ENCODE assay signal across 1 cellular context in the genomic region with DNA sequence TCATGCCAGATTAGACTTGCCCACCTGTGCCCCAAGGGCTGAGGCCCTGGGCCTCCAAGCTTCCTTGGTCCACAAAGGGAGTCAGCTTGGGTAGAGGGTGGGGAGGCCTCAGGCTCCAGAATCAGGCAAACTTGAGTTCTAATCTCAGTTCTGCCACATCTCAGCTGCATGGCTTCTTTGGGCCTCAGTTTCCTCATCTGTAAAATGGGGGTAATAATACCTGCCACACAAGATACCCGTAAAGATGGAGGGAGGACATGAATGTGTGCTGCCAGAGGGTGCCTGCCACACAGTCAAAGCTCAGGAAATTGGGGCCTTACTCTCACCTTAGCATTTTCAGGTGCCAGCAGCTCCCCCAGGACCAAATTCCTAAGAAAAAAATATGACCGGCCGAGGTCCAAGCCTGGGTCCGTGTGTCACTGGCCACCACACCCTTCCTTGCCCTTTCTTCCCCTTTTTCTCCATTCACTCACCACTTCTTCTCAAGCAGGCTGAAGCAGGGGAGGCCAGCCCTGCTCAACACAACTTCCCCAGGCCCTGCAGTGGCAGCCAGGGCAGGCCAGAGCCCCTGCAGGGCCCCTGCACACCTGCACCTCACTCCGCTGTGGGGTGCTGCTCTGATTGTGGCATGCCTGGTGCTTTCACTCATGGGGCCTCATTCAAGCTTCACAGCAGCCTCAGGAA.
TF ChIP-seq lines count a peak whose summit lies in the region.

No MANE protein-coding gene starts in this region.

TF ChIP-seq in IMR-90, 13 proteins besides CTCF, POLR2A, EP300 and RAD21:
- TF ChIP-seq RFX5 (IDR thresholded peaks at IDR 0.05; ENCODE audit: low read depth, low read length) (no peak), BHLHE40 (IDR thresholded peaks at IDR 0.05; ENCODE audit: low read depth, low read length) (no peak), FOS (IDR thresholded peaks at IDR 0.05; ENCODE audit: low read depth, low read length) (no peak), NFE2L2 (IDR thresholded peaks at IDR 0.05; ENCODE audit: low read depth, low read length) (no peak), CHD1 (IDR thresholded peaks at IDR 0.05; ENCODE audit: low read depth, low read length) (no peak), CEBPB (IDR thresholded peaks at IDR 0.05; ENCODE audit: low read depth, low read length) (no peak), MXI1 (IDR thresholded peaks at IDR 0.05; ENCODE audit: borderline replicate concordance, low read depth, low read length) (no peak), RCOR1 (IDR thresholded peaks at IDR 0.05; ENCODE audit: insufficient replicate concordance, low read length) (no peak), MAFK (IDR thresholded peaks at IDR 0.05; ENCODE audit: low read depth, low read length) (no peak), SMC3 (IDR thresholded peaks at IDR 0.05; ENCODE audit: low read depth, low read length) (no peak), ELK1 (IDR thresholded peaks at IDR 0.05; ENCODE audit: borderline replicate concordance, low read depth, low read length) (no peak), MAZ (IDR thresholded peaks at IDR 0.05; ENCODE audit: borderline replicate concordance, low read depth, low read length) (no peak)
- TF ChIP-seq, protein P1, sequence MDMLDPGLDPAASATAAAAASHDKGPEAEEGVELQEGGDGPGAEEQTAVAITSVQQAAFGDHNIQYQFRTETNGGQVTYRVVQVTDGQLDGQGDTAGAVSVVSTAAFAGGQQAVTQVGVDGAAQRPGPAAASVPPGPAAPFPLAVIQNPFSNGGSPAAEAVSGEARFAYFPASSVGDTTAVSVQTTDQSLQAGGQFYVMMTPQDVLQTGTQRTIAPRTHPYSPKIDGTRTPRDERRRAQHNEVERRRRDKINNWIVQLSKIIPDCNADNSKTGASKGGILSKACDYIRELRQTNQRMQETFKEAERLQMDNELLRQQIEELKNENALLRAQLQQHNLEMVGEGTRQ (IDR thresholded peaks at IDR 0.05; ENCODE audit: low read depth, low read length), result no peak
TF ChIP-seq in IMR-90: peak in this region for 0.
